ENCODE assay signal across 8 cellular contexts in the genomic region with DNA sequence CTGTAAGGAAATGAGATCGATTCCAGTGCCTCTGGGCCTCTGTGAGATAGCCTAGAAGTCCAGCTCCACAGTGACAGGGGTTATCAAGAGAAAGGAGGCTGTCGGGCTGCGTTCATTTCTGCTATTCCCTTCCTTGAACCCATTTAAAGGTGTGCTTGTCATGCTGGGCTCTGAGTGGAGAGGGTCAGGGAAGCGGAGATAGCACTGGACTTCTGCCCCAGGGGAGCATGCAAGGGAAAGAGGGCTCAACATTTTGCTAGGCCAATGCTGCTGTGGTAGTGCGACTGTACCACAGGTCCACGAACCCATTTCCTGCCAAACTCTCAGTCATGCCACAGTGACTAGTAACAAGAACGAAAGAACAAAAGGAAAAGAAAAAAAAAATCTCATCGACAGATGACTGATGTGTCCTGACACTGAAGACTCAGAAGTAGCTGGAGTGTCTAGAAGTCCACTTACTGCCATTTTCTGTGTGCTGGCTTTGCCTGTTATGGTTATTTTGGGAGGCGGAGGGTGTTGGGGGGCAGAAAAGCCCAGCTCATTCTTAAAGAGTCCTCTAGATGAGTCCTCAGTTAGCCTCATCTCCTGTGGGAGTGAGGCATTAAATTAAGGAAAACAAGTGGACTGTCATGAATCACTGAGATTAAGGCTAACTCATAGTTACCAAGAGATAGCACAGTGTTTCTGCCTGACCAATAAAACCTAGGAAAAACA. TPM values are rescaled to one million over a fixed set of nuclear protein-coding genes. Genes with fewer than 3 reads are reported as not detected.
DNase-seq lines count a peak whose midpoint lies in the region; ATAC-seq and TF ChIP-seq lines count a peak whose summit lies in the region.

No MANE protein-coding gene starts in this region.

- H3K27me3 ChIP-seq in CD4-positive, CD25-positive, alpha-beta regulatory T cell (ENCODE audit: control insufficient read depth, insufficient read depth, low read length) = no peaks in the 10 kb centered on the region
- no peaks in the 10 kb centered on the region for H3K27me3 ChIP-seq in endodermal cell (ENCODE audit: control insufficient read depth, insufficient read depth, low read length, poor library complexity, severe bottlenecking)

- H3K27ac ChIP-seq in CD4-positive, CD25-positive, alpha-beta regulatory T cell (ENCODE audit: insufficient read depth, low read length, poor library complexity, severe bottlenecking) = peak overlapping the region; percentile 82
- no peak overlapping the region for H3K27ac ChIP-seq in endodermal cell (ENCODE audit: low read depth, low read length)

- peak overlapping the region; percentile 70 for H3K4me3 ChIP-seq in CD4-positive, CD25-positive, alpha-beta regulatory T cell (ENCODE audit: low read depth, low read length)
- no peak overlapping the region for H3K4me3 ChIP-seq in endodermal cell (ENCODE audit: low read length)

- peaks cover 15% of the 10 kb centered on the region for H3K36me3 Mint-ChIP-seq in CD4-positive, CD25-positive, alpha-beta regulatory T cell
- H3K36me3 Mint-ChIP-seq in endodermal cell (ENCODE audit: low read depth) = peaks cover 5% of the 10 kb centered on the region

- ATAC-seq in CD4-positive, CD25-positive, alpha-beta regulatory T cell (ENCODE audit: low read depth in 2 of 2) = peak; percentile 86
- peak; percentile 64 for ATAC-seq in GM21737 (IDR thresholded peaks at IDR 0.05; ENCODE audit: unreplicated experiment)

- peaks cover 41% of the 10 kb centered on the region for H3K4me1 ChIP-seq in CD4-positive, CD25-positive, alpha-beta regulatory T cell (ENCODE audit: control insufficient read depth, insufficient read depth, low read length, poor library complexity, severe bottlenecking)
- H3K4me1 ChIP-seq in endodermal cell (ENCODE audit: control insufficient read depth, insufficient read depth, low read length) = peaks cover 6% of the 10 kb centered on the region

- no peaks in the 10 kb centered on the region for H3K27me3 Mint-ChIP-seq in CD4-positive, CD25-positive, alpha-beta regulatory T cell
- H3K27me3 Mint-ChIP-seq in endodermal cell (ENCODE audit: insufficient read depth) = no peaks in the 10 kb centered on the region

- no peak for TF ChIP-seq CTCF in endodermal cell (conservative IDR thresholded peaks at IDR 0.05)

- peak overlapping the region; percentile 73 to 93 (median 82) for H3K4me3 Mint-ChIP-seq in CD4-positive, CD25-positive, alpha-beta regulatory T cell
- H3K4me3 Mint-ChIP-seq in endodermal cell = no peak overlapping the region

- DNase-seq in CD4-positive, CD25-positive, alpha-beta regulatory T cell = peak; percentile 9 to 91 (median 65)
- peak in 3 of 5 experiments; percentile 17 to 96 (median 58) for DNase-seq in T-helper 2 cell
- no peak for DNase-seq in endodermal cell
- DNase-seq in stimulated activated CD4-positive, alpha-beta T cell treated with anti-CD3 and anti-CD28 coated beads, Interleukin-15, amount 100 ng/mL, for 48 hours (ENCODE audit: low read depth in 2 of 2) = peak; percentile 10 to 42
- DNase-seq in middle frontal gyrus (ENCODE audit: extremely low spot score, low spot score) = no peak
- no peak for DNase-seq in glomerular visceral epithelial cell (ENCODE audit: extremely low spot score)
- no peak for DNase-seq in NCI-H69 (lab: John Stamatoyannopoulos, UW)

- 94% methylated on average over 4 to 9 of the region's 9 CpGs for whole genome bisulfite sequencing in endodermal cell (ENCODE audit: insufficient coverage in 1 of 2, insufficient read length in 1 of 2), 2 experiments

- no peaks in the 10 kb centered on the region for H3K9me3 Mint-ChIP-seq in CD4-positive, CD25-positive, alpha-beta regulatory T cell
- H3K9me3 Mint-ChIP-seq in endodermal cell = peaks cover 1% of the 10 kb centered on the region

- no peak overlapping the region for H3K9ac ChIP-seq in endodermal cell (ENCODE audit: extremely low read depth, low read length, poor library complexity, severe bottlenecking)

- H3K9me3 ChIP-seq in CD4-positive, CD25-positive, alpha-beta regulatory T cell (ENCODE audit: control insufficient read depth in 2 of 2, low read length in 2 of 2) = no peaks in the 10 kb centered on the region
- H3K9me3 ChIP-seq in endodermal cell (ENCODE audit: control insufficient read depth, low read length) = no peaks in the 10 kb centered on the region

- peak overlapping the region; percentile 39 to 95 (median 92) for H3K27ac Mint-ChIP-seq in CD4-positive, CD25-positive, alpha-beta regulatory T cell
- peak overlapping the region; percentile 72 for H3K27ac Mint-ChIP-seq in endodermal cell

- peaks cover 37 to 78% (median 51%) of the 10 kb centered on the region in 4 donors for H3K4me1 Mint-ChIP-seq in CD4-positive, CD25-positive, alpha-beta regulatory T cell
- H3K4me1 Mint-ChIP-seq in endodermal cell = peaks cover 47% of the 10 kb centered on the region

- peaks cover 4% of the 10 kb centered on the region for H3K36me3 ChIP-seq in CD4-positive, CD25-positive, alpha-beta regulatory T cell (ENCODE audit: control insufficient read depth, insufficient read depth, low read length)
- peaks cover 23% of the 10 kb centered on the region for H3K36me3 ChIP-seq in endodermal cell (ENCODE audit: control insufficient read depth, insufficient read depth, low read length)

RNA-seq across cellular contexts. Expression of gene NEDD9, which starts 8.1 kb away (rescaled TPM):
- total RNA-seq in CD4-positive, CD25-positive, alpha-beta regulatory T cell = 104 TPM
- 10 to 100 TPM; 18.1 to 21.5 (median 19.9) TPM for polyA plus RNA-seq in CD4-positive, CD25-positive, alpha-beta regulatory T cell
- 1 to 10 TPM; 1.7 to 7.4 TPM for total RNA-seq in endodermal cell
- 24.6 TPM for polyA plus RNA-seq in endodermal cell (2013, experiment 1 of 2)
- polyA plus RNA-seq in endodermal cell (2013, experiment 2 of 2) = 26.5 TPM

Comparison
In these comparisons a context has a peak if more than half of its experiments do, and no peak if none do; other contexts are left out.
1. DNase-seq: peak in CD4-positive, CD25-positive, alpha-beta regulatory T cell (3 of 3), T-helper 2 cell (3 of 5) and stimulated activated CD4-positive, alpha-beta T cell treated with anti-CD3 and anti-CD28 coated beads, Interleukin-15, amount 100 ng/mL, for 48 hours (2 of 2); none in endodermal cell (single experiment), middle frontal gyrus (single experiment), glomerular visceral epithelial cell (single experiment) and NCI-H69 (single experiment).
2. RNA of gene NEDD9, which starts 8.1 kb away (total RNA-seq): 104 TPM in CD4-positive, CD25-positive, alpha-beta regulatory T cell (single experiment); 1.7 to 7.4 TPM in endodermal cell; every median in the first group is over 10 times any median in the second.